27 cellular contexts compared by ENCODE assay signal in the genomic region with DNA sequence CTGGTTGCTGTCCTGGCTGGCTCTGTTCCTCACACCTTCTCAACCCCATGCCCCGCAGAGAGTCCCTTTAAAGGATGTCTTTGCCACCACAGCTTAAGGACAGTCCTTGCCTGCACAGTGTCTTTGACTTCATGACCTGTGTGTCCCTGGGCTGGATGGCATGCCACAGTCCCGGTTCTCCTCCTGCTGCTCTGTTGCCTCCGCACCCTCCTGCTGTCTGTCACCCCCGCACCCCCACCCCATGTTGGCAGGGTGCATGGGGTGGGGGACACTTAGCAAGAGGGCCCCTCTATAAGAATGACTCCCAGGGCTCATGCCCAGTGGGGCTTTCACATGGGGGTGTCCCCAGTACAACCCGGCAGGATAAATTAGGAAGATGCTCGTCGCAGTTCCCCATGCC. TPM values are rescaled to one million over a fixed set of nuclear protein-coding genes. Genes with fewer than 3 reads are reported as not detected.
"Had no signal": no experiment of that assay in that cellular context is flagged by ENCODE, and none has a peak within 500 bp of the region (broad histone marks: within the 10 kb centered on the region; RNA-seq: fewer than 3 reads in every experiment).

No MANE protein-coding gene starts in this region.

- DNase-seq: activated CD4-positive, alpha-beta memory T cell treated with anti-CD3 and anti-CD28 coated beads for 36 hours; activated CD4-positive, alpha-beta T cell treated with anti-CD3 and anti-CD28 coated beads, Interleukin-2, amount 10 ng/mL, durations not matched to agents 7 days and 5 days; activated CD4-positive, CD25-positive, alpha-beta regulatory T cell; activated CD8-positive, alpha-beta memory T cell treated with anti-CD3 and anti-CD28 coated beads for 24 hours; activated T-cell treated with anti-CD3 and anti-CD28 coated beads, Interleukin-2, amount 50 U/mL, for 72 hours; aorta; body of pancreas; central memory CD4-positive, alpha-beta T cell; MG63; MV-4-11; NCI-H1092 treated with DMSO at 0.1 percent for 48 hours; NCI-H1417 treated with DMSO at 0.1 percent for 48 hours; NCI-H1694; NCI-H2029; NCI-H2107; NCI-H2171 treated with DMSO at 0.1 percent for 48 hours; NCI-H526 treated with DMSO at 0.1 percent for 48 hours; NCI-H82; Peyer's patch; SHP77 treated with DMSO at 0.1 percent for 48 hours; T1000 had no signal

- H3K27me3 Mint-ChIP-seq: activated CD4-positive, alpha-beta memory T cell treated with anti-CD3 and anti-CD28 coated beads for 36 hours had no signal

- H3K4me1 ChIP-seq: body of pancreas, Peyer's patch had no signal

- H3K36me3 Mint-ChIP-seq: activated CD4-positive, alpha-beta memory T cell treated with anti-CD3 and anti-CD28 coated beads for 36 hours; activated naive CD4-positive, alpha-beta T cell treated with anti-CD3 and anti-CD28 coated beads, Interleukin-2, amount 50 U/mL, for 24 hours had no signal

- H3K36me3 ChIP-seq: MG63, Peyer's patch had no signal

- H3K9me3 ChIP-seq: body of pancreas, MG63, Peyer's patch had no signal

- H3K27ac Mint-ChIP-seq: activated CD4-positive, alpha-beta memory T cell treated with anti-CD3 and anti-CD28 coated beads for 36 hours; activated CD4-positive, alpha-beta T cell treated with anti-CD3 and anti-CD28 coated beads, Interleukin-2, amount 10 ng/mL, durations not matched to agents 7 days and 5 days; activated naive CD4-positive, alpha-beta T cell treated with anti-CD3 and anti-CD28 coated beads, Interleukin-2, amount 50 U/mL, for 24 hours; activated T-cell treated with anti-CD3 and anti-CD28 coated beads, Interleukin-2, amount 50 U/mL, for 72 hours; T-helper 1 cell treated with Interleukin-12 subunit alpha and Interleukin-12 subunit beta and Interleukin-4 antibody, amounts not matched to agents 30 μg/mL and 1 μg/mL, for 36 hours had no signal

- H3K9me3 Mint-ChIP-seq: activated CD4-positive, alpha-beta memory T cell treated with anti-CD3 and anti-CD28 coated beads for 36 hours; activated naive CD4-positive, alpha-beta T cell treated with anti-CD3 and anti-CD28 coated beads, Interleukin-2, amount 50 U/mL, for 24 hours had no signal

- H3K27ac ChIP-seq: body of pancreas, Peyer's patch had no signal

- FAIRE-seq: bronchial epithelial cell, TTC549 had no signal

- H3K4me1 Mint-ChIP-seq: activated naive CD4-positive, alpha-beta T cell treated with anti-CD3 and anti-CD28 coated beads, Interleukin-2, amount 50 U/mL, for 24 hours had no signal

- H3K27me3 ChIP-seq: body of pancreas, MG63, Peyer's patch had no signal

- H3K4me3 Mint-ChIP-seq: activated CD4-positive, alpha-beta memory T cell treated with anti-CD3 and anti-CD28 coated beads for 36 hours; activated CD4-positive, alpha-beta T cell treated with anti-CD3 and anti-CD28 coated beads, Interleukin-2, amount 10 ng/mL, durations not matched to agents 7 days and 5 days; activated naive CD4-positive, alpha-beta T cell treated with anti-CD3 and anti-CD28 coated beads, Interleukin-2, amount 50 U/mL, for 24 hours; activated T-cell treated with anti-CD3 and anti-CD28 coated beads, Interleukin-2, amount 50 U/mL, for 72 hours; T-helper 1 cell treated with Interleukin-12 subunit alpha and Interleukin-12 subunit beta and Interleukin-4 antibody, amounts not matched to agents 30 μg/mL and 1 μg/mL, for 36 hours had no signal

- H3K4me3 ChIP-seq: body of pancreas, MG63, Peyer's patch had no signal

RNA-seq across cellular contexts. Expression of gene PADI1, which starts 41.6 kb away (rescaled TPM):
- total RNA-seq: activated CD4-positive, alpha-beta memory T cell treated with anti-CD3 and anti-CD28 coated beads for 36 hours; activated CD4-positive, alpha-beta T cell treated with anti-CD3 and anti-CD28 coated beads, Interleukin-2, amount 10 ng/mL, durations not matched to agents 7 days and 5 days; activated T-cell treated with anti-CD3 and anti-CD28 coated beads, Interleukin-2, amount 50 U/mL, for 72 hours; aorta; body of pancreas; OCI-LY7; Peyer's patch; SK-MEL-5 had no signal

RNA-seq across cellular contexts. Expression of gene PADI2, which starts 44.1 kb away (rescaled TPM):
- total RNA-seq: activated CD4-positive, alpha-beta memory T cell treated with anti-CD3 and anti-CD28 coated beads for 36 hours had no signal
